In the genomic region with DNA sequence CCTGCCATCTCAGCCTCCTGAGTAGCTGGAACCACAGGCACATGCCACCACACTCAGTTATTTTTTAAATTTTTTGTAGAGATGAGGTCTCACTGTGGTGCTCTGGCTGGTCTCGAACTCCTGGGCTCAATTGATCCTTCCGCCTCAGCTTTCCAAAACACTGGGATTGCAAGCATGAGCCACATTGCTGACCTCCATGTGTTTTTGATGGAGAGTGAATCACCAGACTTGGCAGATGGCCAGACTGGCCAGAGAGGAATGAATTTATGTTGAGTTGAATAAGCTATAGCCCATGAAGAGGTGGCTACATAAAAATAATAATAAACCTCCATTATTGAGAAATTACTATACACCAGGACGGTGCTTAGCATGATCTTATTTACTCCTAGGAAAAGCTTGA, we compare ENCODE assay signal across 11 cellular contexts.
DNase-seq lines count a peak whose midpoint lies in the region; ATAC-seq and TF ChIP-seq lines count a peak whose summit lies in the region.
"Had no signal": no experiment of that assay in that cellular context is flagged by ENCODE, and none has a peak within 500 bp of the region (broad histone marks: within the 10 kb centered on the region; RNA-seq: fewer than 3 reads in every experiment).

No MANE protein-coding gene starts in this region.

- CTCF ChIA-PET in SK-N-SH (lab: Yijun Ruan, JAX) = interaction anchor here (1.2 kb wide), 2 partner anchors 9 to 10 kb away, joined by 4 to 6 read pairs; no protein-coding TSS in a partner anchor
- CTCF ChIA-PET in CD4-positive, alpha-beta T cell (lab: Charles Lee) = no interaction called here
- CTCF ChIA-PET in naive thymus-derived CD4-positive, alpha-beta T cell (lab: Charles Lee) = interaction anchor here (0.6 to 1.2 kb wide), 2 partner anchors 9 to 740 kb away, joined by 3 to 4 read pairs; no protein-coding TSS in a partner anchor

- H3K27me3 ChIP-seq in heart right ventricle (no peaks in the 10 kb centered on the region), SK-N-SH (ENCODE audit: insufficient read depth) (no peaks in the 10 kb centered on the region)
- H3K27me3 ChIP-seq in CD4-positive, alpha-beta T cell (ENCODE audit: control insufficient read depth, insufficient read depth, low read length) = no peaks in the 10 kb centered on the region
- no peaks in the 10 kb centered on the region for H3K27me3 ChIP-seq in naive thymus-derived CD4-positive, alpha-beta T cell (ENCODE audit: control insufficient read depth in 2 of 2, insufficient read depth in 2 of 2, low read length in 2 of 2)
- H3K27me3 ChIP-seq: BLaER1 treated with 17β-estradiol and CSF1 and Interleukin-3, amounts not matched to agents 10 nM and 100 nM had no signal

- no peaks in the 10 kb centered on the region for H4K20me1 ChIP-seq in SK-N-SH (ENCODE audit: insufficient read depth)
- H4K20me1 ChIP-seq: BLaER1 treated with 17β-estradiol and CSF1 and Interleukin-3, amounts not matched to agents 10 nM and 100 nM had no signal

- no peaks in the 10 kb centered on the region for H3K9me3 Mint-ChIP-seq in CD4-positive, alpha-beta T cell
- peaks cover 0 to 1% (median 0%) of the 10 kb centered on the region in 11 donors for H3K9me3 Mint-ChIP-seq in naive thymus-derived CD4-positive, alpha-beta T cell
- H3K9me3 Mint-ChIP-seq: stimulated activated memory B cell treated with anti-CD40 and anti-IgM and Interleukin-4, amounts not matched to agents 10 μg/mL and 1 μg/mL and 100 μg/mL, for 72 hours had no signal

- peaks cover 8% of the 10 kb centered on the region for H3K27me3 Mint-ChIP-seq in CD4-positive, alpha-beta T cell
- peaks cover 0 to 13% (median 7%) of the 10 kb centered on the region in 5 donors for H3K27me3 Mint-ChIP-seq in naive thymus-derived CD4-positive, alpha-beta T cell

- H3K9me3 ChIP-seq in heart right ventricle (no peaks in the 10 kb centered on the region), SK-N-SH (no peaks in the 10 kb centered on the region)
- no peaks in the 10 kb centered on the region for H3K9me3 ChIP-seq in CD4-positive, alpha-beta T cell (ENCODE audit: control insufficient read depth, low read length)
- no peaks in the 10 kb centered on the region for H3K9me3 ChIP-seq in naive thymus-derived CD4-positive, alpha-beta T cell (ENCODE audit: control insufficient read depth in 2 of 3, low read length in 3 of 3)

- DNase-seq in left cardiac atrium = peak; percentile 39
- no peak for DNase-seq in heart right ventricle
- no peak for DNase-seq in SK-N-SH
- DNase-seq in fibroblast of peridontal ligament (ENCODE audit: extremely low read depth) = peak; percentile 95
- no peak for DNase-seq in KG1 (lab: John Stamatoyannopoulos, UW)
- DNase-seq in CD4-positive, alpha-beta T cell = no peak
- no peak for DNase-seq in naive thymus-derived CD4-positive, alpha-beta T cell
- DNase-seq: NCI-H2171 had no signal

- no peak overlapping the region for H3K27ac Mint-ChIP-seq in CD4-positive, alpha-beta T cell
- no peak overlapping the region for H3K27ac Mint-ChIP-seq in naive thymus-derived CD4-positive, alpha-beta T cell
- H3K27ac Mint-ChIP-seq: stimulated activated memory B cell treated with anti-CD40 and anti-IgM and Interleukin-4, amounts not matched to agents 10 μg/mL and 1 μg/mL and 100 μg/mL, for 72 hours had no signal

- no peaks in the 10 kb centered on the region for H3K9me2 ChIP-seq in SK-N-SH

- H3K27ac ChIP-seq in heart right ventricle (no peak overlapping the region), SK-N-SH (ENCODE audit: low read depth in 2 of 2, low read length in 1 of 2) (no peak overlapping the region)
- no peak overlapping the region for H3K27ac ChIP-seq in CD4-positive, alpha-beta T cell (ENCODE audit: low read depth, low read length)
- H3K27ac ChIP-seq in naive thymus-derived CD4-positive, alpha-beta T cell (ENCODE audit: low read depth, low read length) = no peak overlapping the region
- H3K27ac ChIP-seq: BLaER1 treated with 17β-estradiol and CSF1 and Interleukin-3, amounts not matched to agents 10 nM and 100 nM had no signal

- H3K4me3 ChIP-seq in heart right ventricle (no peak overlapping the region), SK-N-SH (ENCODE audit: low read depth in 2 of 2, low read length in 1 of 2) (no peak overlapping the region)
- no peak overlapping the region for H3K4me3 ChIP-seq in naive thymus-derived CD4-positive, alpha-beta T cell (ENCODE audit: low read length)
- H3K4me3 ChIP-seq: BLaER1 treated with 17β-estradiol and CSF1 and Interleukin-3, amounts not matched to agents 10 nM and 100 nM had no signal

- peaks cover 0 to 27% (median 4%) of the 10 kb centered on the region in 9 donors for H3K4me1 ChIP-seq in heart right ventricle
- H3K4me1 ChIP-seq in SK-N-SH (ENCODE audit: control insufficient read depth in 1 of 2, insufficient read depth in 2 of 2, low read depth in 1 of 2, low read length in 1 of 2) = peaks cover 9 to 31% of the 10 kb centered on the region in 2 experiments
- no peaks in the 10 kb centered on the region for H3K4me1 ChIP-seq in naive thymus-derived CD4-positive, alpha-beta T cell (ENCODE audit: control insufficient read depth in 2 of 2, insufficient read depth in 2 of 2, low read length in 2 of 2)

- no peaks in the 10 kb centered on the region for H3K36me3 Mint-ChIP-seq in CD4-positive, alpha-beta T cell (ENCODE audit: low read depth)
- H3K36me3 Mint-ChIP-seq in naive thymus-derived CD4-positive, alpha-beta T cell = no peaks in the 10 kb centered on the region
- H3K36me3 Mint-ChIP-seq: stimulated activated memory B cell treated with anti-CD40 and anti-IgM and Interleukin-4, amounts not matched to agents 10 μg/mL and 1 μg/mL and 100 μg/mL, for 72 hours had no signal

- no peak overlapping the region for H3K4me2 ChIP-seq in SK-N-SH

- no peak overlapping the region for H3K9ac ChIP-seq in SK-N-SH
- H3K9ac ChIP-seq: BLaER1 treated with 17β-estradiol and CSF1 and Interleukin-3, amounts not matched to agents 10 nM and 100 nM had no signal

- H3K4me1 Mint-ChIP-seq in CD4-positive, alpha-beta T cell (ENCODE audit: low read depth) = no peaks in the 10 kb centered on the region
- peaks cover 0 to 4% (median 0%) of the 10 kb centered on the region in 7 donors for H3K4me1 Mint-ChIP-seq in naive thymus-derived CD4-positive, alpha-beta T cell

- no peak overlapping the region for H2AFZ ChIP-seq in SK-N-SH (ENCODE audit: low read depth)

- no peak for TF ChIP-seq CTCF in heart right ventricle (IDR thresholded peaks at IDR 0.05)
- no peak for TF ChIP-seq CTCF in SK-N-SH (IDR thresholded peaks at IDR 0.05)
- no peak for TF ChIP-seq CTCF in CD4-positive, alpha-beta T cell (IDR thresholded peaks at IDR 0.05)

- POLR2A ChIA-PET in SK-N-SH (lab: Yijun Ruan, JAX) = no interaction called here
- POLR2A ChIA-PET in CD4-positive, alpha-beta T cell (lab: Charles Lee) = no interaction called here
- POLR2A ChIA-PET in naive thymus-derived CD4-positive, alpha-beta T cell (lab: Charles Lee) = no interaction called here

- intact Hi-C loops in left cardiac atrium (cut with DNase I) = no loop called here
- intact Hi-C loops in heart right ventricle (cut with DNase I) = loop anchor here in 6 of 10 donors (2.0 to 5.0 kb wide), 5 partner anchors 465 to 485 kb away; a partner anchor contains a TSS
- intact Hi-C loops in CD4-positive, alpha-beta T cell (cut with DNase I, micrococcal nuclease) = loop anchor here in 1 of 2 experiments (2.0 kb wide), 1 partner anchor 651 kb away; no protein-coding TSS in a partner anchor
- intact Hi-C loops in naive thymus-derived CD4-positive, alpha-beta T cell (cut with micrococcal nuclease) = no loop called here

- H3K79me2 ChIP-seq in SK-N-SH (ENCODE audit: insufficient read depth) = no peaks in the 10 kb centered on the region

- 94% methylated on average over 3 of the region's 3 CpGs for WGBS in heart right ventricle, 2 donors
- WGBS in SK-N-SH (ENCODE audit: low lambda C conversion rate) = 73% methylated on average over 3 of the region's 3 CpGs

- H3K36me3 ChIP-seq in heart right ventricle = no peaks in the 10 kb centered on the region
- no peaks in the 10 kb centered on the region for H3K36me3 ChIP-seq in SK-N-SH (replicated peaks in 1 of 2; ENCODE audit: control insufficient read depth in 1 of 2, insufficient read depth in 2 of 2, low read length in 1 of 2)
- H3K36me3 ChIP-seq in naive thymus-derived CD4-positive, alpha-beta T cell (ENCODE audit: control insufficient read depth in 2 of 3, insufficient read depth in 3 of 3, low read length in 3 of 3) = no peaks in the 10 kb centered on the region
- H3K36me3 ChIP-seq: BLaER1 treated with 17β-estradiol and CSF1 and Interleukin-3, amounts not matched to agents 10 nM and 100 nM had no signal

- peaks cover 14% of the 10 kb centered on the region for H3F3A ChIP-seq in SK-N-SH (replicated peaks; ENCODE audit: insufficient read depth)

- no peak for TF ChIP-seq EP300 in SK-N-SH (IDR thresholded peaks at IDR 0.05; ENCODE audit: borderline replicate concordance in 1 of 2, low read depth in 1 of 2, low read length in 1 of 2)

- no peak for ATAC-seq in left cardiac atrium
- no peak for ATAC-seq in heart right ventricle
- no peak for ATAC-seq in activated CD4-positive, CD25-positive, alpha-beta regulatory T cell treated with anti-CD3 and anti-CD28 coated beads, Interleukin-2, amount 50 U/mL, for 24 hours
- no peak for ATAC-seq in CD4-positive, alpha-beta T cell (ENCODE audit: poor library complexity)
- ATAC-seq in naive thymus-derived CD4-positive, alpha-beta T cell = no peak
- ATAC-seq: stimulated activated memory B cell treated with anti-CD40 and anti-IgM and Interleukin-4, amounts not matched to agents 10 μg/mL and 1 μg/mL and 100 μg/mL, for 72 hours had no signal

- no peak for TF ChIP-seq RAD21 in SK-N-SH (IDR thresholded peaks at IDR 0.05; ENCODE audit: low read length)

- H3K4me3 Mint-ChIP-seq in CD4-positive, alpha-beta T cell = no peak overlapping the region
- no peak overlapping the region for H3K4me3 Mint-ChIP-seq in naive thymus-derived CD4-positive, alpha-beta T cell
- H3K4me3 Mint-ChIP-seq: stimulated activated memory B cell treated with anti-CD40 and anti-IgM and Interleukin-4, amounts not matched to agents 10 μg/mL and 1 μg/mL and 100 μg/mL, for 72 hours had no signal

TF ChIP-seq in SK-N-SH, 30 proteins besides CTCF, POLR2A, EP300 and RAD21 (continues in another document):
- TF ChIP-seq, protein P1, sequence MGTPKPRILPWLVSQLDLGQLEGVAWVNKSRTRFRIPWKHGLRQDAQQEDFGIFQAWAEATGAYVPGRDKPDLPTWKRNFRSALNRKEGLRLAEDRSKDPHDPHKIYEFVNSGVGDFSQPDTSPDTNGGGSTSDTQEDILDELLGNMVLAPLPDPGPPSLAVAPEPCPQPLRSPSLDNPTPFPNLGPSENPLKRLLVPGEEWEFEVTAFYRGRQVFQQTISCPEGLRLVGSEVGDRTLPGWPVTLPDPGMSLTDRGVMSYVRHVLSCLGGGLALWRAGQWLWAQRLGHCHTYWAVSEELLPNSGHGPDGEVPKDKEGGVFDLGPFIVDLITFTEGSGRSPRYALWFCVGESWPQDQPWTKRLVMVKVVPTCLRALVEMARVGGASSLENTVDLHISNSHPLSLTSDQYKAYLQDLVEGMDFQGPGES (IDR thresholded peaks at IDR 0.05; ENCODE audit: low read depth, low read length) = no peak
- no peak for TF ChIP-seq GABPA (IDR thresholded peaks at IDR 0.05; ENCODE audit: low read depth)
- TF ChIP-seq MXI1 (IDR thresholded peaks at IDR 0.05; ENCODE audit: low read depth, low read length) = no peak

Comparison
In these comparisons a context has a peak if more than half of its experiments do, and no peak if none do; other contexts are left out.
1. DNase-seq: peak in left cardiac atrium (single experiment) and fibroblast of peridontal ligament (single experiment); none in heart right ventricle (0 of 2), SK-N-SH (single experiment), KG1 (single experiment), CD4-positive, alpha-beta T cell (0 of 10) and naive thymus-derived CD4-positive, alpha-beta T cell (0 of 9).
2. intact Hi-C loops: an anchor here in heart right ventricle (2.0 to 5.0 kb wide); none called in left cardiac atrium and naive thymus-derived CD4-positive, alpha-beta T cell.